9 cellular contexts compared by ENCODE assay signal in genomic region chr3:114144909-114145688, GRCh38. TPM values are rescaled to one million over a fixed set of nuclear protein-coding genes. Genes with fewer than 3 reads are reported as not detected.
DNase-seq lines count a peak whose midpoint lies in the region; ATAC-seq and TF ChIP-seq lines count a peak whose summit lies in the region.
"Had no signal": no experiment of that assay in that cellular context is flagged by ENCODE, and none has a peak within 500 bp of the region (broad histone marks: within the 10 kb centered on the region; RNA-seq: fewer than 3 reads in every experiment).

No MANE protein-coding gene starts in this region.

- H3K4me3 ChIP-seq in GM12865 (ENCODE audit: low read depth, low read length) (no peak overlapping the region), brain microvascular endothelial cell (ENCODE audit: low read depth, low read length) (no peak overlapping the region)
- H3K4me3 ChIP-seq: right lobe of liver had no signal

- in situ Hi-C loops in brain microvascular endothelial cell (cut with HindIII; ENCODE audit: low pct_ligation_motif_present, low sequenced_read_pairs), result no loop called here

- no peak for TF ChIP-seq CTCF in GM12865 (IDR thresholded peaks at IDR 0.05; ENCODE audit: insufficient read depth, low read depth, low read length, missing control alignments)
- no peak for TF ChIP-seq CTCF in brain microvascular endothelial cell (IDR thresholded peaks at IDR 0.05; ENCODE audit: low read depth, low read length, missing control alignments)

- DNase-seq in GM12865 (ENCODE audit: low read depth) (peak; percentile 28), brain microvascular endothelial cell (peak; percentile 94), pulmonary artery endothelial cell (ENCODE audit: low read depth, low spot score) (peak; percentile 32), DMS114 treated with DMSO at 0.1 percent for 48 hours (lab: John Stamatoyannopoulos, UW; ENCODE audit: unreplicated experiment) (no peak), NCI-H2029 (lab: John Stamatoyannopoulos, UW) (no peak), midbrain (lab: John Stamatoyannopoulos, UW) (no peak)
- DNase-seq: right lobe of liver had no signal

- H3K36me3 ChIP-seq in brain microvascular endothelial cell (replicated peaks), result no peaks in the 10 kb centered on the region
- H3K36me3 ChIP-seq: right lobe of liver had no signal

- no peaks in the 10 kb centered on the region for H3K27me3 ChIP-seq in brain microvascular endothelial cell (replicated peaks)
- H3K27me3 ChIP-seq: right lobe of liver had no signal

- ATAC-seq in HG03520 (IDR thresholded peaks at IDR 0.05; ENCODE audit: unreplicated experiment) (peak; percentile 55), HG02973 (IDR thresholded peaks at IDR 0.05; ENCODE audit: unreplicated experiment) (no peak)

- H3K27ac ChIP-seq in brain microvascular endothelial cell, result peak overlapping the region; percentile 81
- H3K27ac ChIP-seq: right lobe of liver had no signal

RNA-seq across cellular contexts. Expression of gene DRD3, which starts 33.8 kb away (rescaled TPM):
- total RNA-seq in pulmonary artery endothelial cell, result not detected in 2 replicates
- total RNA-seq: right lobe of liver had no signal

Comparison
In these comparisons a context has a peak if more than half of its experiments do, and no peak if none do; other contexts are left out.
1. DNase-seq: peak in GM12865 (single experiment), brain microvascular endothelial cell (single experiment) and pulmonary artery endothelial cell (single experiment); none in DMS114 treated with DMSO at 0.1 percent for 48 hours (single experiment), NCI-H2029 (single experiment) and midbrain (single experiment).